ENCODE assay signal across 1 cellular context in the genomic region with DNA sequence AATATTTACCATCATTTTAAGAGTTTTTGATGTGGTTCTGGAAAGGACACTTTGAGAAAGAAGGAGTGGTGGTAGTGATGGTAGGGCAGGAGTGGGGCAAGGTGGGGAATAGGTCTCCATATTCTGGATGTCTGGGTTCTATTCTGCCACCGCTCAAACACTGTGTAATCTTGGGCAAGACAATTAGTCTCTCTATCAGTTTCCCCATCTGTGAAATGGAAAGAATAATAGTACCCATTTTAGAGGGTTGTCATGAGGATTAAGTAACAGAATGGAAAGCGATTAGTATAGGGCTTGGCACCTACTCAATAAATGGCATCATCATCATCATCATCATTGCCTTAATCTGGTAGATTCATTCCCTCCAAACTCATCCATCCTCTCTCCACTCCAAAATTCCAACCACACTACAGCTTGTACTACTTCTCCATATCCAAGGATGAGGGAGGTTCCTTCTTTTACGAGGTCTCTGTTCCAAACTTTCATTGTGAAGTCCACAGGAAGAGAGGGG.
TF ChIP-seq lines count a peak whose summit lies in the region.

No MANE protein-coding gene starts in this region.

TF ChIP-seq in GM23338, 12 proteins besides CTCF, POLR2A, EP300 and RAD21 (continued from another document):
- TF ChIP-seq ZNF462 (CRISPR knock-in tag; IDR thresholded peaks at IDR 0.05) (no peak), JUNB (IDR thresholded peaks at IDR 0.05; ENCODE audit: unreplicated experiment) (no peak), EZH2 (IDR thresholded peaks at IDR 0.05; ENCODE audit: low read depth, unreplicated experiment) (no peak), NANOG (IDR thresholded peaks at IDR 0.05; ENCODE audit: borderline replicate concordance) (no peak), REST (IDR thresholded peaks at IDR 0.05; ENCODE audit: unreplicated experiment) (no peak), POLR2AphosphoS5 (IDR thresholded peaks at IDR 0.05; ENCODE audit: low read depth) (no peak), ETS1 (IDR thresholded peaks at IDR 0.05) (no peak), STAT1 (IDR thresholded peaks at IDR 0.05; ENCODE audit: unreplicated experiment) (no peak), ZNF331 (CRISPR knock-in tag; IDR thresholded peaks at IDR 0.05; ENCODE audit: low read depth) (no peak), EZH2phosphoT487 (IDR thresholded peaks at IDR 0.05; ENCODE audit: unreplicated experiment) (no peak)
